8 cellular contexts compared by ENCODE assay signal in the genomic region with DNA sequence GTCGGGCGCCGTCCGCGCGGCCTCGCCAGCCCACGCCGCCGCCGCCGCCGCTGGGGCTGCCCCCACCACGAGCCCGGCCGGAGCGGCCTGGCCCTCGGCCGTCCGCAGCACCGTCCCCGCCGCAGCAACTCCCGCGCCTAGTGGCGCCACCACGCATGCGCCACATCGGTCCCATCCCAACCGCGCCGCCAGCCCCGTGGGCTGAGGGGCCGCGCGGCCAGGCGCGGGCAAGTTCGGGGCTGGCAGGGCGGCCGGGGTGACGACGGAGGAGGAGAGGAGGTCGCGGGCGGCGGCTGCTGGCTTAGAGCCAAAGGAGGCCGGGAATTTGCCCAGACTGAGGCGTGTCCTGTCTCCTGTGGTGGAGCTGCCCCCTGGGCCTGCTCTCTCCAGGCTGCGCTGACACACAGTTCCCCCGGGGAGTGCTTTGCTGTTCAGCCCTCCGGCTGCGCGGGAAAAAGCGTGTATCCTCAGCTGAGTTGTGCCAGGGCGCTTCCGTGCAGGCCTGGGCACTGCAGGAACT. TPM values are rescaled to one million over a fixed set of nuclear protein-coding genes. Genes with fewer than 3 reads are reported as not detected.
DNase-seq lines count a peak whose midpoint lies in the region; ATAC-seq and TF ChIP-seq lines count a peak whose summit lies in the region.

A gene (minus strand): TSS at position 298 of the 520 bp plus-strand sequence. CDS start 132 bp downstream, at position 166.

- TF ChIP-seq CTCF in WTC11 (IDR thresholded peaks at IDR 0.05) (no peak), esophagus muscularis mucosa (IDR thresholded peaks at IDR 0.05) (peak in 1 of 3 experiments; percentile 37), thyroid gland (IDR thresholded peaks at IDR 0.05) (peak in 3 of 6 experiments; percentile 20 to 39 (median 21))

- no peaks in the 10 kb centered on the region for H3K36me3 ChIP-seq in esophagus muscularis mucosa
- H3K36me3 ChIP-seq in thyroid gland = no peaks in the 10 kb centered on the region

- peaks cover 9% of the 10 kb centered on the region; the same call in 1 of the 2 replicates for H3K27me3 Mint-ChIP-seq in WTC11 (ENCODE audit: low read depth)

- H3K4me3 ChIP-seq in esophagus muscularis mucosa = peak within 1 kb of the TSS; percentile 88 to 98 (median 91)
- peak within 1 kb of the TSS; percentile 13 to 75 (median 67) for H3K4me3 ChIP-seq in thyroid gland (replicated peaks in 1 of 3)

- peak; percentile 62 for ATAC-seq in GM19463 (IDR thresholded peaks at IDR 0.05; ENCODE audit: unreplicated experiment)
- ATAC-seq in WTC11 = peak; percentile 70
- no peak for ATAC-seq in HG03039 (IDR thresholded peaks at IDR 0.05; ENCODE audit: unreplicated experiment)

- peak within 1 kb of the TSS; percentile 65 for H3K4me3 Mint-ChIP-seq in WTC11

- TF ChIP-seq POLR2A in esophagus muscularis mucosa (IDR thresholded peaks at IDR 0.05; ENCODE audit: low read depth) (no peak), thyroid gland (IDR thresholded peaks at IDR 0.05) (peak; percentile 72 to 77)

- peak within 1 kb of the TSS; percentile 57 for H3K27ac Mint-ChIP-seq in WTC11

- WGBS in esophagus muscularis mucosa = 0% methylated on average over 8 of the region's 57 CpGs
- WGBS in thyroid gland, 2 donors = no CpG with 5 or more reads among the region's 57 CpGs

- H3K9me3 Mint-ChIP-seq in WTC11 = peaks cover 13% of the 10 kb centered on the region

- TF ChIP-seq EP300 in esophagus muscularis mucosa (IDR thresholded peaks at IDR 0.05) = peak; percentile 62

- intact Hi-C loops in esophagus muscularis mucosa (cut with DNase I) (no loop called here), thyroid gland (cut with DNase I) (no loop called here)

- H3K27ac ChIP-seq in esophagus muscularis mucosa (replicated peaks in 1 of 4) (peak within 1 kb of the TSS; percentile 98 to 100 (median 99)), thyroid gland (peak within 1 kb of the TSS; percentile 98 to 100 (median 99))

- H3K9me3 ChIP-seq in esophagus muscularis mucosa (no peaks in the 10 kb centered on the region), thyroid gland (no peaks in the 10 kb centered on the region)

- CTCF ChIA-PET in WTC11 (lab: Charles Lee) = interaction anchor here (2.1 kb wide), 1 partner anchor 38 kb away, joined by 9 read pairs; no protein-coding TSS in a partner anchor

- H3K36me3 Mint-ChIP-seq in WTC11 = peaks cover 9% of the 10 kb centered on the region

- peaks cover 11% of the 10 kb centered on the region for H3K4me1 Mint-ChIP-seq in WTC11

- POLR2A ChIA-PET in WTC11 (lab: Charles Lee) = no interaction called here

- H3K4me1 ChIP-seq in esophagus muscularis mucosa = peaks cover 10 to 30% (median 29%) of the 10 kb centered on the region in 4 donors
- H3K4me1 ChIP-seq in thyroid gland = peaks cover 5 to 15% of the 10 kb centered on the region in 2 donors

- peak; percentile 81 for DNase-seq in Ammon's horn (ENCODE audit: low spot score)
- peak; percentile 76 for DNase-seq in MV-4-11 (lab: John Stamatoyannopoulos, UW)
- DNase-seq in WTC11 (ENCODE audit: low spot score) = peak; percentile 59
- DNase-seq in esophagus muscularis mucosa (ENCODE audit: extremely low spot score) = peak; percentile 93
- peak; percentile 46 for DNase-seq in middle frontal gyrus (ENCODE audit: extremely low spot score, low spot score)
- peak; percentile 84 to 87 for DNase-seq in thyroid gland

- H3K27me3 ChIP-seq in esophagus muscularis mucosa (no peaks in the 10 kb centered on the region), thyroid gland (no peaks in the 10 kb centered on the region)

TF ChIP-seq in WTC11, 78 proteins besides CTCF, POLR2A, EP300 and RAD21 (continues in another document):
- TF ChIP-seq FOXP1 (CRISPR knock-in tag; IDR thresholded peaks at IDR 0.05; ENCODE audit: borderline replicate concordance) = peak; percentile 81; the same call in 1 of the 2 replicates
- TF ChIP-seq SP1 (CRISPR knock-in tag; conservative IDR thresholded peaks at IDR 0.05) = peak; percentile 74; the same call in 1 of the 2 replicates
- TF ChIP-seq, protein P1, sequence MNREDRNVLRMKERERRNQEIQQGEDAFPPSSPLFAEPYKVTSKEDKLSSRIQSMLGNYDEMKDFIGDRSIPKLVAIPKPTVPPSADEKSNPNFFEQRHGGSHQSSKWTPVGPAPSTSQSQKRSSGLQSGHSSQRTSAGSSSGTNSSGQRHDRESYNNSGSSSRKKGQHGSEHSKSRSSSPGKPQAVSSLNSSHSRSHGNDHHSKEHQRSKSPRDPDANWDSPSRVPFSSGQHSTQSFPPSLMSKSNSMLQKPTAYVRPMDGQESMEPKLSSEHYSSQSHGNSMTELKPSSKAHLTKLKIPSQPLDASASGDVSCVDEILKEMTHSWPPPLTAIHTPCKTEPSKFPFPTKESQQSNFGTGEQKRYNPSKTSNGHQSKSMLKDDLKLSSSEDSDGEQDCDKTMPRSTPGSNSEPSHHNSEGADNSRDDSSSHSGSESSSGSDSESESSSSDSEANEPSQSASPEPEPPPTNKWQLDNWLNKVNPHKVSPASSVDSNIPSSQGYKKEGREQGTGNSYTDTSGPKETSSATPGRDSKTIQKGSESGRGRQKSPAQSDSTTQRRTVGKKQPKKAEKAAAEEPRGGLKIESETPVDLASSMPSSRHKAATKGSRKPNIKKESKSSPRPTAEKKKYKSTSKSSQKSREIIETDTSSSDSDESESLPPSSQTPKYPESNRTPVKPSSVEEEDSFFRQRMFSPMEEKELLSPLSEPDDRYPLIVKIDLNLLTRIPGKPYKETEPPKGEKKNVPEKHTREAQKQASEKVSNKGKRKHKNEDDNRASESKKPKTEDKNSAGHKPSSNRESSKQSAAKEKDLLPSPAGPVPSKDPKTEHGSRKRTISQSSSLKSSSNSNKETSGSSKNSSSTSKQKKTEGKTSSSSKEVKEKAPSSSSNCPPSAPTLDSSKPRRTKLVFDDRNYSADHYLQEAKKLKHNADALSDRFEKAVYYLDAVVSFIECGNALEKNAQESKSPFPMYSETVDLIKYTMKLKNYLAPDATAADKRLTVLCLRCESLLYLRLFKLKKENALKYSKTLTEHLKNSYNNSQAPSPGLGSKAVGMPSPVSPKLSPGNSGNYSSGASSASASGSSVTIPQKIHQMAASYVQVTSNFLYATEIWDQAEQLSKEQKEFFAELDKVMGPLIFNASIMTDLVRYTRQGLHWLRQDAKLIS (CRISPR knock-in tag; IDR thresholded peaks at IDR 0.05; ENCODE audit: borderline replicate concordance) = 0 out of 2 replicates have a peak, but pooled peaks have one; percentile 41
- TF ChIP-seq, protein P2, sequence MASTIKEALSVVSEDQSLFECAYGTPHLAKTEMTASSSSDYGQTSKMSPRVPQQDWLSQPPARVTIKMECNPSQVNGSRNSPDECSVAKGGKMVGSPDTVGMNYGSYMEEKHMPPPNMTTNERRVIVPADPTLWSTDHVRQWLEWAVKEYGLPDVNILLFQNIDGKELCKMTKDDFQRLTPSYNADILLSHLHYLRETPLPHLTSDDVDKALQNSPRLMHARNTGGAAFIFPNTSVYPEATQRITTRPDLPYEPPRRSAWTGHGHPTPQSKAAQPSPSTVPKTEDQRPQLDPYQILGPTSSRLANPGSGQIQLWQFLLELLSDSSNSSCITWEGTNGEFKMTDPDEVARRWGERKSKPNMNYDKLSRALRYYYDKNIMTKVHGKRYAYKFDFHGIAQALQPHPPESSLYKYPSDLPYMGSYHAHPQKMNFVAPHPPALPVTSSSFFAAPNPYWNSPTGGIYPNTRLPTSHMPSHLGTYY (CRISPR knock-in tag; IDR thresholded peaks at IDR 0.05) = 0 out of 2 replicates have a peak, but pooled peaks have one; percentile 41
- TF ChIP-seq, protein P3, sequence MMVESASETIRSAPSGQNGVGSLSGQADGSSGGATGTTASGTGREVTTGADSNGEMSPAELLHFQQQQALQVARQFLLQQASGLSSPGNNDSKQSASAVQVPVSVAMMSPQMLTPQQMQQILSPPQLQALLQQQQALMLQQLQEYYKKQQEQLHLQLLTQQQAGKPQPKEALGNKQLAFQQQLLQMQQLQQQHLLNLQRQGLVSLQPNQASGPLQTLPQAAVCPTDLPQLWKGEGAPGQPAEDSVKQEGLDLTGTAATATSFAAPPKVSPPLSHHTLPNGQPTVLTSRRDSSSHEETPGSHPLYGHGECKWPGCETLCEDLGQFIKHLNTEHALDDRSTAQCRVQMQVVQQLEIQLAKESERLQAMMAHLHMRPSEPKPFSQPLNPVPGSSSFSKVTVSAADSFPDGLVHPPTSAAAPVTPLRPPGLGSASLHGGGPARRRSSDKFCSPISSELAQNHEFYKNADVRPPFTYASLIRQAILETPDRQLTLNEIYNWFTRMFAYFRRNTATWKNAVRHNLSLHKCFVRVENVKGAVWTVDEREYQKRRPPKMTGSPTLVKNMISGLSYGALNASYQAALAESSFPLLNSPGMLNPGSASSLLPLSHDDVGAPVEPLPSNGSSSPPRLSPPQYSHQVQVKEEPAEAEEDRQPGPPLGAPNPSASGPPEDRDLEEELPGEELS (CRISPR knock-in tag; IDR thresholded peaks at IDR 0.05) = peak; percentile 88
- TF ChIP-seq ZNF138 (CRISPR knock-in tag; conservative IDR thresholded peaks at IDR 0.05) = 0 out of 2 replicates have a peak, but pooled peaks have one; percentile 20
- TF ChIP-seq SOX15 (CRISPR knock-in tag; IDR thresholded peaks at IDR 0.05) = no peak
- TF ChIP-seq MYBL2 (CRISPR knock-in tag; IDR thresholded peaks at IDR 0.05) = peak; percentile 43; the same call in 1 of the 2 replicates
- TF ChIP-seq KAT7 (CRISPR knock-in tag; IDR thresholded peaks at IDR 0.05; ENCODE audit: borderline replicate concordance) = 0 out of 2 replicates have a peak, but pooled peaks have one; percentile 34
- TF ChIP-seq FOXJ3 (CRISPR knock-in tag; IDR thresholded peaks at IDR 0.05; ENCODE audit: borderline replicate concordance) = no peak
- TF ChIP-seq RORB (CRISPR knock-in tag; IDR thresholded peaks at IDR 0.05) = no peak
- 0 out of 2 replicates have a peak, but pooled peaks have one; percentile 38 for TF ChIP-seq TEAD4 (CRISPR knock-in tag; IDR thresholded peaks at IDR 0.05)
- peak; percentile 63; the same call in 1 of the 2 replicates for TF ChIP-seq JUN (CRISPR knock-in tag; IDR thresholded peaks at IDR 0.05)
- TF ChIP-seq TP53 (CRISPR knock-in tag; IDR thresholded peaks at IDR 0.05) = peak; percentile 91; the same call in 1 of the 2 replicates
- peak; percentile 87; the same call in 1 of the 2 replicates for TF ChIP-seq ZNF219 (CRISPR knock-in tag; IDR thresholded peaks at IDR 0.05; ENCODE audit: borderline replicate concordance)
- peak; percentile 93 for TF ChIP-seq TEAD1 (CRISPR knock-in tag; IDR thresholded peaks at IDR 0.05)
- TF ChIP-seq MXD4 (CRISPR knock-in tag; IDR thresholded peaks at IDR 0.05; ENCODE audit: borderline replicate concordance) = no peak
- TF ChIP-seq NFE2L1 (CRISPR knock-in tag; IDR thresholded peaks at IDR 0.05) = peak; percentile 20; the same call in 1 of the 2 replicates
- TF ChIP-seq ZNF232 (CRISPR knock-in tag; IDR thresholded peaks at IDR 0.05) = peak; percentile 50
- TF ChIP-seq CREB1 (CRISPR knock-in tag; IDR thresholded peaks at IDR 0.05) = 0 out of 2 replicates have a peak, but pooled peaks have one; percentile 42

RNA-seq across cellular contexts. Expression of the gene that starts here (rescaled TPM):
- total RNA-seq in WTC11 (2021) (6.0 to 6.4 TPM (median 6.0 TPM) in 3 replicates), esophagus muscularis mucosa (10 to 100 TPM; 22.4 to 43.5 (median 34.0) TPM), thyroid gland (10 to 100 TPM; 21.2 to 41.1 (median 28.5) TPM)
